In genomic region chr12:131930510-131930909, GRCh38 we compare ENCODE assay signal across 8 cellular contexts. TPM values are rescaled to one million over a fixed set of nuclear protein-coding genes. Genes with fewer than 3 reads are reported as not detected.
DNase-seq lines count a peak whose midpoint lies in the region; ATAC-seq, FAIRE-seq and TF ChIP-seq lines count a peak whose summit lies in the region.

No MANE protein-coding gene starts in this region.

- peak overlapping the region; percentile 82 for H3K27ac Mint-ChIP-seq in activated naive CD8-positive, alpha-beta T cell treated with anti-CD3 and anti-CD28 coated beads for 36 hours

- FAIRE-seq in HepG2 (lab: Jason Lieb, UNC) = no peak

- TF ChIP-seq RAD21 in HepG2 (CRISPR knock-in tag; IDR thresholded peaks at IDR 0.05) = no peak

- peak overlapping the region; percentile 79 for H3K9ac ChIP-seq in HepG2 (ENCODE audit: insufficient read depth, low read depth, low read length)

- H3K36me3 Mint-ChIP-seq in activated T-cell treated with anti-CD3 and anti-CD28 coated beads, Interleukin-2, amount 50 U/mL, for 4 hours (ENCODE audit: insufficient read depth) = peaks cover 20% of the 10 kb centered on the region
- H3K36me3 Mint-ChIP-seq in activated naive CD8-positive, alpha-beta T cell treated with anti-CD3 and anti-CD28 coated beads for 36 hours = peaks cover 37% of the 10 kb centered on the region

- no peak for ATAC-seq in activated T-cell treated with anti-CD3 and anti-CD28 coated beads, Interleukin-2, amount 50 U/mL, for 4 hours
- ATAC-seq in HepG2 = no peak

- intact Hi-C loops in HepG2 (cut with micrococcal nuclease; ENCODE audit: unreplicated experiment) (no loop called here), thyroid gland (cut with DNase I) (no loop called here)

- H3K27me3 ChIP-seq in HepG2 (ENCODE audit: control insufficient read depth in 1 of 2, insufficient read depth in 2 of 2, low read length in 2 of 2) (no peaks in the 10 kb centered on the region), thyroid gland (no peaks in the 10 kb centered on the region)

- peaks cover 2% of the 10 kb centered on the region; the same call in 1 of the 2 replicates for H4K20me1 ChIP-seq in HepG2 (ENCODE audit: insufficient read depth, low read length)

- DNase-seq in activated T-cell treated with anti-CD3 and anti-CD28 coated beads, Interleukin-2, amount 50 U/mL, for 4 hours = no peak
- DNase-seq in activated T-cell treated with anti-CD3 and anti-CD28 coated beads, Interleukin-2, amount 50 U/mL, for 48 hours = no peak
- no peak for DNase-seq in activated naive CD8-positive, alpha-beta T cell treated with anti-CD3 and anti-CD28 coated beads for 36 hours
- no peak for DNase-seq in HepG2 (ENCODE audit: low spot score)
- DNase-seq in thyroid gland = no peak
- no peak for DNase-seq in substantia nigra (lab: John Stamatoyannopoulos, UW)
- no peak for DNase-seq in NCI-H524 treated with DMSO at 0.1 percent for 48 hours (lab: John Stamatoyannopoulos, UW)
- DNase-seq in AG08396 (ENCODE audit: low spot score) = no peak

- POLR2A ChIA-PET in HepG2 (lab: Yijun Ruan, JAX) = interaction anchor here (0.9 to 1.9 kb wide), 2 partner anchors 11 to 71 kb away, joined by 4 to 18 read pairs; no protein-coding TSS in a partner anchor

- H3K9me3 ChIP-seq in HepG2 (ENCODE audit: low read length) (no peaks in the 10 kb centered on the region), thyroid gland (no peaks in the 10 kb centered on the region)

- peak overlapping the region; percentile 83 for H3K4me2 ChIP-seq in HepG2 (ENCODE audit: low read depth, low read length)

- peaks cover 13% of the 10 kb centered on the region for H3K4me1 Mint-ChIP-seq in activated T-cell treated with anti-CD3 and anti-CD28 coated beads, Interleukin-2, amount 50 U/mL, for 4 hours (ENCODE audit: low read depth)
- H3K4me1 Mint-ChIP-seq in activated naive CD8-positive, alpha-beta T cell treated with anti-CD3 and anti-CD28 coated beads for 36 hours = peaks cover 13% of the 10 kb centered on the region

- H2AFZ ChIP-seq in HepG2 (ENCODE audit: low read length) = no peak overlapping the region

- H3K4me3 ChIP-seq in HepG2 (replicated peaks in 1 of 3; ENCODE audit: insufficient read depth in 1 of 3, low read depth in 2 of 3, low read length in 3 of 3) = peak overlapping the region; percentile 78 to 92 (median 90)
- peak overlapping the region in 2 of 3 donors; percentile 60 to 86 for H3K4me3 ChIP-seq in thyroid gland (replicated peaks in 1 of 3)

- TF ChIP-seq POLR2A in HepG2 (IDR thresholded peaks at IDR 0.05; ENCODE audit: insufficient read depth in 1 of 2, low read depth in 2 of 2, low read length in 2 of 2) (0 out of 4 replicates have a peak, but pooled peaks of 1 of the 2 experiments have one; percentile 11), thyroid gland (IDR thresholded peaks at IDR 0.05) (no peak)

- 48% methylated on average over 9 of the region's 9 CpGs for WGBS in HepG2 (ENCODE audit: low lambda C conversion rate)
- 92% methylated on average over 9 of the region's 9 CpGs for WGBS in thyroid gland, 2 donors

- H3K4me1 ChIP-seq in HepG2 (ENCODE audit: insufficient read depth, low read length) (peaks cover 18% of the 10 kb centered on the region), thyroid gland (peaks cover 7 to 12% of the 10 kb centered on the region in 2 donors)

- CTCF ChIA-PET in HepG2 (lab: Yijun Ruan, JAX; ENCODE audit: low intra/inter-chr PET ratio, low total read pairs) = no interaction called here

- H3K4me3 Mint-ChIP-seq in activated T-cell treated with anti-CD3 and anti-CD28 coated beads, Interleukin-2, amount 50 U/mL, for 4 hours = peak overlapping the region; percentile 97
- peak overlapping the region; percentile 97 for H3K4me3 Mint-ChIP-seq in activated naive CD8-positive, alpha-beta T cell treated with anti-CD3 and anti-CD28 coated beads for 36 hours

- peaks cover 16% of the 10 kb centered on the region for H3K79me2 ChIP-seq in HepG2 (ENCODE audit: insufficient read depth, low read length)

- in situ Hi-C loops in HepG2 (cut with HindIII; ENCODE audit: extremely low pct_ligation_motif_present, low pct_unique_long_range_greater_than_20kb) = no loop called here

- H3K27me3 Mint-ChIP-seq in activated T-cell treated with anti-CD3 and anti-CD28 coated beads, Interleukin-2, amount 50 U/mL, for 4 hours (ENCODE audit: low read depth) = no peaks in the 10 kb centered on the region
- H3K27me3 Mint-ChIP-seq in activated naive CD8-positive, alpha-beta T cell treated with anti-CD3 and anti-CD28 coated beads for 36 hours = no peaks in the 10 kb centered on the region

- no peaks in the 10 kb centered on the region for H3K9me3 Mint-ChIP-seq in activated T-cell treated with anti-CD3 and anti-CD28 coated beads, Interleukin-2, amount 50 U/mL, for 4 hours
- H3K9me3 Mint-ChIP-seq in activated naive CD8-positive, alpha-beta T cell treated with anti-CD3 and anti-CD28 coated beads for 36 hours = no peaks in the 10 kb centered on the region

- H3K36me3 ChIP-seq in HepG2 (replicated peaks in 1 of 2; ENCODE audit: control insufficient read depth in 1 of 2, insufficient read depth in 2 of 2, low read length in 2 of 2) = peaks cover 18 to 34% of the 10 kb centered on the region in 2 experiments
- H3K36me3 ChIP-seq in thyroid gland = peaks cover 23 to 27% of the 10 kb centered on the region in 2 donors

- peak overlapping the region; percentile 87 for H3K27ac ChIP-seq in HepG2 (ENCODE audit: extremely low read length, insufficient read depth, low read length)
- H3K27ac ChIP-seq in thyroid gland = no peak overlapping the region
- no peak overlapping the region for H3K27ac ChIP-seq in substantia nigra (ENCODE audit: low read depth, low read length, poor library complexity, severe bottlenecking)

- no TSS peak for BruUV-seq in HepG2 (replicated peaks; lab: Mats Ljungman, UMichigan)

- TF ChIP-seq EP300 in HepG2 (IDR thresholded peaks at IDR 0.05; ENCODE audit: low read depth in 2 of 2, low read length in 2 of 2) (no peak), HepG2 (CRISPR knock-in tag; IDR thresholded peaks at IDR 0.05; ENCODE audit: borderline replicate concordance) (no peak)

- TF ChIP-seq CTCF in HepG2 (CRISPR knock-in tag; IDR thresholded peaks at IDR 0.05) = no peak
- no peak for TF ChIP-seq CTCF in thyroid gland (IDR thresholded peaks at IDR 0.05)

RNA-seq across cellular contexts. Expression of gene PUS1, which starts 1.4 kb away (rescaled TPM):
- 100 to 1,000 TPM; 132 to 157 (median 155) TPM for total RNA-seq in activated T-cell treated with anti-CD3 and anti-CD28 coated beads, Interleukin-2, amount 50 U/mL, for 4 hours
- total RNA-seq in activated naive CD8-positive, alpha-beta T cell treated with anti-CD3 and anti-CD28 coated beads for 36 hours = 100 to 1,000 TPM; 116 to 118 TPM
- total RNA-seq in HepG2 (2016; rRNA removed; fragmentation: Illumina TruSeq; extraction: Trizol) (23.5 and 24.7 TPM in 2 replicates), thyroid gland (10 to 100 TPM; 10.9 to 23.6 (median 16.4) TPM)
- total RNA-seq in HepG2 (2016; cell fraction: cytosol; rRNA removed; fragmentation: Illumina TruSeq; extraction: Trizol; ENCODE audit: low read depth) = 6.6 and 7.1 TPM in 2 replicates
- total RNA-seq in HepG2 (2016; cell fraction: insoluble cytoplasmic fraction; rRNA removed; fragmentation: Illumina TruSeq; extraction: Trizol) = 21.9 and 25.6 TPM in 2 replicates
- total RNA-seq in HepG2 (2016; cell fraction: membrane; rRNA removed; fragmentation: Illumina TruSeq; extraction: Trizol) = 11.7 and 15.8 TPM in 2 replicates
- 22.3 and 22.5 TPM in 2 replicates for total RNA-seq in HepG2 (2016; cell fraction: nucleus; rRNA removed; fragmentation: Illumina TruSeq; extraction: Trizol)
- 19.2 and 28.3 TPM in 2 replicates for polyA plus RNA-seq in HepG2 (2011; rRNA removed)
- polyA plus RNA-seq in HepG2 (2011; cell fraction: cytosol; rRNA removed) = 18.9 and 22.1 TPM in 2 replicates
- 51.5 and 61.7 TPM in 2 replicates for polyA plus RNA-seq in HepG2 (2011; cell fraction: nucleus; rRNA removed)
- polyA plus RNA-seq in HepG2 (2012) = 16.6 and 23.7 TPM in 2 replicates
- polyA plus RNA-seq in HepG2 (2016; cell fraction: cytosol; fragmentation: Illumina TruSeq; extraction: Trizol; ENCODE audit: low read depth) = 6.6 and 8.0 TPM in 2 replicates
- polyA plus RNA-seq in HepG2 (2016; cell fraction: insoluble cytoplasmic fraction; fragmentation: Illumina TruSeq; extraction: Trizol; ENCODE audit: low read depth) = 37.8 and 38.4 TPM in 2 replicates
- polyA plus RNA-seq in HepG2 (2016; cell fraction: membrane; fragmentation: Illumina TruSeq; extraction: Trizol; ENCODE audit: low read depth) = 14.2 and 18.7 TPM in 2 replicates
- polyA plus RNA-seq in HepG2 (2016; cell fraction: nucleus; fragmentation: Illumina TruSeq; extraction: Trizol; ENCODE audit: insufficient read depth, low read depth) = 70.5 and 72.7 TPM in 2 replicates
- polyA minus RNA-seq in HepG2 (2011; rRNA and poly(A)+ RNA removed; ENCODE audit: low replicate concordance) = 26.1 and 71.1 TPM in 2 replicates
- 10.4 and 12.3 TPM in 2 replicates for polyA minus RNA-seq in HepG2 (2011; cell fraction: cytosol; rRNA and poly(A)+ RNA removed)
- polyA minus RNA-seq in HepG2 (2011; cell fraction: nucleus; rRNA and poly(A)+ RNA removed) = 31.2 and 34.2 TPM in 2 replicates

RNA-seq across cellular contexts. Expression of gene EP400, which starts 19.2 kb away (rescaled TPM):
- total RNA-seq in activated T-cell treated with anti-CD3 and anti-CD28 coated beads, Interleukin-2, amount 50 U/mL, for 4 hours = 10 to 100 TPM; 53.3 to 57.2 (median 56.9) TPM
- 10 to 100 TPM; 42.8 to 43.6 TPM for total RNA-seq in activated naive CD8-positive, alpha-beta T cell treated with anti-CD3 and anti-CD28 coated beads for 36 hours
- total RNA-seq in HepG2 (2016; rRNA removed; fragmentation: Illumina TruSeq; extraction: Trizol) (5.0 and 8.4 TPM in 2 replicates), thyroid gland (10 to 100 TPM; 22.1 to 51.8 (median 25.4) TPM)
- total RNA-seq in HepG2 (2016; cell fraction: cytosol; rRNA removed; fragmentation: Illumina TruSeq; extraction: Trizol; ENCODE audit: low read depth) = 4.7 TPM in 2 replicates
- total RNA-seq in HepG2 (2016; cell fraction: insoluble cytoplasmic fraction; rRNA removed; fragmentation: Illumina TruSeq; extraction: Trizol) = 3.7 and 7.0 TPM in 2 replicates
- 6.0 and 6.1 TPM in 2 replicates for total RNA-seq in HepG2 (2016; cell fraction: membrane; rRNA removed; fragmentation: Illumina TruSeq; extraction: Trizol)
- 13.3 and 16.0 TPM in 2 replicates for total RNA-seq in HepG2 (2016; cell fraction: nucleus; rRNA removed; fragmentation: Illumina TruSeq; extraction: Trizol)
- 4.2 and 4.9 TPM in 2 replicates for polyA plus RNA-seq in HepG2 (2011; rRNA removed)
- 2.4 and 3.4 TPM in 2 replicates for polyA plus RNA-seq in HepG2 (2011; cell fraction: cytosol; rRNA removed)
- polyA plus RNA-seq in HepG2 (2011; cell fraction: nucleus; rRNA removed) = 23.5 and 23.6 TPM in 2 replicates
- 16.1 and 16.9 TPM in 2 replicates for polyA plus RNA-seq in HepG2 (2012)
- polyA plus RNA-seq in HepG2 (2016; cell fraction: cytosol; fragmentation: Illumina TruSeq; extraction: Trizol; ENCODE audit: low read depth) = 1.1 TPM in 2 replicates
- 11.0 and 15.9 TPM in 2 replicates for polyA plus RNA-seq in HepG2 (2016; cell fraction: insoluble cytoplasmic fraction; fragmentation: Illumina TruSeq; extraction: Trizol; ENCODE audit: low read depth)
- 2.6 and 2.7 TPM in 2 replicates for polyA plus RNA-seq in HepG2 (2016; cell fraction: membrane; fragmentation: Illumina TruSeq; extraction: Trizol; ENCODE audit: low read depth)
- polyA plus RNA-seq in HepG2 (2016; cell fraction: nucleus; fragmentation: Illumina TruSeq; extraction: Trizol; ENCODE audit: insufficient read depth, low read depth) = 43.2 and 47.1 TPM in 2 replicates
- polyA minus RNA-seq in HepG2 (2011; rRNA and poly(A)+ RNA removed; ENCODE audit: low replicate concordance) = 7.5 and 11.1 TPM in 2 replicates
- 7.5 and 8.3 TPM in 2 replicates for polyA minus RNA-seq in HepG2 (2011; cell fraction: cytosol; rRNA and poly(A)+ RNA removed)
- polyA minus RNA-seq in HepG2 (2011; cell fraction: nucleus; rRNA and poly(A)+ RNA removed) = 16.2 and 18.8 TPM in 2 replicates

RNA-seq across cellular contexts. Expression of gene ULK1, which starts 36.1 kb away (rescaled TPM):
- total RNA-seq in activated T-cell treated with anti-CD3 and anti-CD28 coated beads, Interleukin-2, amount 50 U/mL, for 4 hours = 10 to 100 TPM; 16.3 to 17.9 (median 16.7) TPM
- total RNA-seq in activated naive CD8-positive, alpha-beta T cell treated with anti-CD3 and anti-CD28 coated beads for 36 hours = 10 to 100 TPM; 11.4 to 12.5 TPM
- total RNA-seq in HepG2 (2016; rRNA removed; fragmentation: Illumina TruSeq; extraction: Trizol) (1.7 and 2.8 TPM in 2 replicates), thyroid gland (10 to 100 TPM; 21.1 to 27.7 (median 21.7) TPM)
- total RNA-seq in HepG2 (2016; cell fraction: cytosol; rRNA removed; fragmentation: Illumina TruSeq; extraction: Trizol; ENCODE audit: low read depth) = 1.9 and 2.4 TPM in 2 replicates
- total RNA-seq in HepG2 (2016; cell fraction: insoluble cytoplasmic fraction; rRNA removed; fragmentation: Illumina TruSeq; extraction: Trizol) = 1.6 and 3.3 TPM in 2 replicates
- total RNA-seq in HepG2 (2016; cell fraction: membrane; rRNA removed; fragmentation: Illumina TruSeq; extraction: Trizol) = 1.7 and 2.8 TPM in 2 replicates
- total RNA-seq in HepG2 (2016; cell fraction: nucleus; rRNA removed; fragmentation: Illumina TruSeq; extraction: Trizol) = 4.9 and 6.0 TPM in 2 replicates
- 10.1 and 13.9 TPM in 2 replicates for polyA plus RNA-seq in HepG2 (2011; rRNA removed)
- polyA plus RNA-seq in HepG2 (2011; cell fraction: cytosol; rRNA removed) = 2.2 and 3.2 TPM in 2 replicates
- polyA plus RNA-seq in HepG2 (2011; cell fraction: nucleus; rRNA removed) = 132 and 157 TPM in 2 replicates
- polyA plus RNA-seq in HepG2 (2012) = 16.0 and 35.4 TPM in 2 replicates
- 0.21 and 0.24 TPM in 2 replicates for polyA plus RNA-seq in HepG2 (2016; cell fraction: cytosol; fragmentation: Illumina TruSeq; extraction: Trizol; ENCODE audit: low read depth)
- 3.6 and 5.0 TPM in 2 replicates for polyA plus RNA-seq in HepG2 (2016; cell fraction: insoluble cytoplasmic fraction; fragmentation: Illumina TruSeq; extraction: Trizol; ENCODE audit: low read depth)
- polyA plus RNA-seq in HepG2 (2016; cell fraction: membrane; fragmentation: Illumina TruSeq; extraction: Trizol; ENCODE audit: low read depth) = 0.60 and 0.72 TPM in 2 replicates
- 27.6 and 31.1 TPM in 2 replicates for polyA plus RNA-seq in HepG2 (2016; cell fraction: nucleus; fragmentation: Illumina TruSeq; extraction: Trizol; ENCODE audit: insufficient read depth, low read depth)
- 11.3 and 13.5 TPM in 2 replicates for polyA minus RNA-seq in HepG2 (2011; rRNA and poly(A)+ RNA removed; ENCODE audit: low replicate concordance)
- polyA minus RNA-seq in HepG2 (2011; cell fraction: cytosol; rRNA and poly(A)+ RNA removed) = 7.8 and 10.2 TPM in 2 replicates
- 15.5 and 17.8 TPM in 2 replicates for polyA minus RNA-seq in HepG2 (2011; cell fraction: nucleus; rRNA and poly(A)+ RNA removed)
